24 cellular contexts compared by ENCODE assay signal in genomic region chr15:59051867-59052861, GRCh38. TPM values are rescaled to one million over a fixed set of nuclear protein-coding genes. Genes with fewer than 3 reads are reported as not detected.
DNase-seq lines count a peak whose midpoint lies in the region; ATAC-seq, FAIRE-seq and TF ChIP-seq lines count a peak whose summit lies in the region.
"Had no signal": no experiment of that assay in that cellular context is flagged by ENCODE, and none has a peak within 500 bp of the region (broad histone marks: within the 10 kb centered on the region; RNA-seq: fewer than 3 reads in every experiment).

No MANE protein-coding gene starts in this region.

- RAD21 ChIA-PET in GM12878 (lab: Charles Lee; ENCODE audit: unreplicated experiment), result interaction anchor here (0.7 to 1.3 kb wide), 5 partner anchors 34 to 500 kb away, joined by 3 to 5 read pairs (median 3); partner anchors contain the start of gene RNF111

- ATAC-seq in GM12878 (peak; percentile 45; the same call in 2 of the 3 replicates), natural killer cell (no peak), HG03039 (IDR thresholded peaks at IDR 0.05; ENCODE audit: unreplicated experiment) (no peak)
- ATAC-seq: Right ventricle myocardium inferior; stimulated activated naive CD8-positive, alpha-beta T cell treated with anti-CD3 and anti-CD28 coated beads, Interleukin-15, amount 100 ng/mL, for 72 hours had no signal

- no peak overlapping the region for H3K4me2 ChIP-seq in GM12878 (ENCODE audit: control insufficient read depth, insufficient read depth)

- H2AFZ ChIP-seq in GM12878 (ENCODE audit: control insufficient read depth, low read depth, low read length), result no peak overlapping the region

- H3K36me3 Mint-ChIP-seq in activated CD4-positive, alpha-beta T cell treated with anti-CD3 and anti-CD28 coated beads, Interleukin-2, amount 10 ng/mL, durations not matched to agents 24 days and 14 days (ENCODE audit: low read depth), result peaks cover 49% of the 10 kb centered on the region
- no peaks in the 10 kb centered on the region for H3K36me3 Mint-ChIP-seq in natural killer cell

- no TSS peak for BruUV-seq in GM12878 (replicated peaks; lab: Mats Ljungman, UMichigan)

- in situ Hi-C loops in KBM-7 (cut with MboI; ENCODE audit: low pct_unique_long_range_greater_than_20kb, low sequenced_read_pairs) (no loop called here), GM12878 (cut with MboI) (no loop called here)

- no peaks in the 10 kb centered on the region for H3K9me3 Mint-ChIP-seq in activated CD4-positive, alpha-beta T cell treated with anti-CD3 and anti-CD28 coated beads, Interleukin-2, amount 10 ng/mL, durations not matched to agents 24 days and 14 days
- no peaks in the 10 kb centered on the region for H3K9me3 Mint-ChIP-seq in natural killer cell
- H3K9me3 Mint-ChIP-seq: stimulated activated naive CD8-positive, alpha-beta T cell treated with anti-CD3 and anti-CD28 coated beads, Interleukin-15, amount 100 ng/mL, for 72 hours; type B pancreatic cell had no signal

- no peak for TF ChIP-seq POLR2A in GM12878 (IDR thresholded peaks at IDR 0.05; ENCODE audit: low read depth, low read length)

- POLR2A ChIA-PET in GM12878 (lab: Charles Lee), result interaction anchor here (0.6 to 0.7 kb wide), 5 partner anchors 12 to 187 kb away, joined by 4 to 6 read pairs (median 5); partner anchors contain the start of gene RNF111

- no peak overlapping the region for H3K4me3 ChIP-seq in GM12878

- H3K4me1 ChIP-seq in GM12878 (ENCODE audit: control insufficient read depth, insufficient read depth, low read length), result no peaks in the 10 kb centered on the region

- no peaks in the 10 kb centered on the region; the same call in 1 of the 2 replicates for H4K20me1 ChIP-seq in GM12878 (ENCODE audit: control insufficient read depth, insufficient read depth)

- no peak overlapping the region for H3K27ac ChIP-seq in GM12878 (ENCODE audit: control insufficient read depth, insufficient read depth)
- H3K27ac ChIP-seq: C4-2B had no signal

- peak overlapping the region; percentile 78 for H3K27ac Mint-ChIP-seq in activated CD4-positive, alpha-beta T cell treated with anti-CD3 and anti-CD28 coated beads, Interleukin-2, amount 10 ng/mL, durations not matched to agents 24 days and 14 days
- H3K27ac Mint-ChIP-seq in natural killer cell, result peak overlapping the region; percentile 28 to 47
- H3K27ac Mint-ChIP-seq: type B pancreatic cell had no signal

- 22% methylated on average over 2 of the region's 2 CpGs for WGBS in GM12878 (ENCODE audit: insufficient coverage, insufficient replicate concordance, low lambda C conversion rate, missing lambda C conversion rate)

- TF ChIP-seq CTCF in GM12878 (IDR thresholded peaks at IDR 0.05 in 2 of 3, conservative IDR thresholded peaks at IDR 0.05 in 1 of 3; ENCODE audit: control insufficient read depth in 2 of 3, extremely low read depth in 1 of 3, insufficient read depth in 1 of 3, low read depth in 3 of 3, low read length in 3 of 3), result no peak
- TF ChIP-seq CTCF in natural killer cell (IDR thresholded peaks at IDR 0.05), result no peak

- peaks cover 7% of the 10 kb centered on the region for H3K79me2 ChIP-seq in GM12878 (ENCODE audit: control insufficient read depth, insufficient read depth, low read length)

- peak overlapping the region; percentile 40 for H3K4me3 Mint-ChIP-seq in activated CD4-positive, alpha-beta T cell treated with anti-CD3 and anti-CD28 coated beads, Interleukin-2, amount 10 ng/mL, durations not matched to agents 24 days and 14 days
- H3K4me3 Mint-ChIP-seq in natural killer cell, result peak overlapping the region; percentile 7
- H3K4me3 Mint-ChIP-seq: stimulated activated naive CD8-positive, alpha-beta T cell treated with anti-CD3 and anti-CD28 coated beads, Interleukin-15, amount 100 ng/mL, for 72 hours; type B pancreatic cell had no signal

- CTCF ChIA-PET in GM12878 (lab: Yijun Ruan, JAX), result interaction anchor here (0.8 to 1.9 kb wide), 8 partner anchors 8 to 783 kb away, joined by 3 to 5 read pairs (median 3); no protein-coding TSS in a partner anchor

- H3K9ac ChIP-seq in GM12878 (ENCODE audit: control insufficient read depth, insufficient read depth, low read length), result no peak overlapping the region

- peaks cover 0 to 15% of the 10 kb centered on the region in 2 experiments for H3K36me3 ChIP-seq in GM12878 (ENCODE audit: control insufficient read depth in 2 of 2, insufficient read depth in 2 of 2, low read length in 1 of 2)

- TF ChIP-seq RAD21 in GM12878 (IDR thresholded peaks at IDR 0.05; ENCODE audit: insufficient read depth, low read depth, low read length), result no peak

- peaks cover 19% of the 10 kb centered on the region for H3K4me1 Mint-ChIP-seq in activated CD4-positive, alpha-beta T cell treated with anti-CD3 and anti-CD28 coated beads, Interleukin-2, amount 10 ng/mL, durations not matched to agents 24 days and 14 days
- peaks cover 14 to 18% of the 10 kb centered on the region in 2 donors for H3K4me1 Mint-ChIP-seq in natural killer cell

- TF ChIP-seq EP300 in GM12878 (IDR thresholded peaks at IDR 0.05; ENCODE audit: borderline replicate concordance in 1 of 2, control insufficient read depth in 1 of 2, low read depth in 2 of 2, low read length in 2 of 2), result no peak

- H3K9me3 ChIP-seq in GM12878 (replicated peaks; ENCODE audit: control insufficient read depth, insufficient read depth, low read length), result peaks cover 3% of the 10 kb centered on the region; the same call in 2 of the 3 replicates

- DNase-seq in activated CD4-positive, alpha-beta T cell treated with anti-CD3 and anti-CD28 coated beads, Interleukin-2, amount 10 ng/mL, durations not matched to agents 24 days and 14 days, result peak; percentile 48
- DNase-seq in activated CD4-positive, alpha-beta T cell treated with anti-CD3 and anti-CD28 coated beads for 4 hours, result no peak
- DNase-seq in KBM-7 (peak; percentile 27), GM12878 (ENCODE audit: low read depth, low spot score) (no peak), natural killer cell (no peak), nucleus accumbens (lab: John Stamatoyannopoulos, UW) (no peak)
- DNase-seq in stimulated activated CD4-positive, alpha-beta T cell treated with anti-CD3 and anti-CD28 coated beads, Interleukin-4, amount 100 ng/mL, for 24 hours, result no peak
- DNase-seq: activated CD4-positive, alpha-beta T cell treated with anti-CD3 and anti-CD28 coated beads for 1 hour; activated T-cell treated with anti-CD3 and anti-CD28 coated beads, Interleukin-2, amount 50 U/mL, for 48 hours; amniotic stem cell; central memory CD4-positive, alpha-beta T cell; DMS79 treated with DMSO at 0.1 percent for 48 hours; effector memory CD4-positive, alpha-beta T cell; mesendoderm; MV-4-11; NCI-H2081; NCI-H510A; stimulated activated CD4-positive, alpha-beta T cell treated with anti-CD3 and anti-CD28 coated beads, Interleukin-15, amount 100 ng/mL, for 24 hours; stimulated activated naive CD8-positive, alpha-beta T cell treated with anti-CD3 and anti-CD28 coated beads, Interleukin-15, amount 100 ng/mL, for 72 hours had no signal

- SMC1A ChIA-PET in GM12878 (lab: Charles Lee; ENCODE audit: uncharacterized antibody, unreplicated experiment), result interaction anchor here (1.2 to 1.6 kb wide), 4 partner anchors 10 to 73 kb away, joined by 3 to 4 read pairs (median 4); no protein-coding TSS in a partner anchor

- no peaks in the 10 kb centered on the region for H3K27me3 Mint-ChIP-seq in activated CD4-positive, alpha-beta T cell treated with anti-CD3 and anti-CD28 coated beads, Interleukin-2, amount 10 ng/mL, durations not matched to agents 24 days and 14 days
- no peaks in the 10 kb centered on the region for H3K27me3 Mint-ChIP-seq in natural killer cell (ENCODE audit: low read depth in 2 of 2)
- H3K27me3 Mint-ChIP-seq: stimulated activated naive CD8-positive, alpha-beta T cell treated with anti-CD3 and anti-CD28 coated beads, Interleukin-15, amount 100 ng/mL, for 72 hours; type B pancreatic cell had no signal

- no peaks in the 10 kb centered on the region for H3K27me3 ChIP-seq in GM12878 (replicated peaks in 1 of 2; ENCODE audit: control insufficient read depth in 2 of 2, insufficient read depth in 2 of 2, low read length in 1 of 2)

- intact Hi-C loops in activated CD4-positive, alpha-beta T cell treated with anti-CD3 and anti-CD28 coated beads, Interleukin-2, amount 10 ng/mL, durations not matched to agents 24 days and 14 days (cut with micrococcal nuclease), result no loop called here
- intact Hi-C loops in GM12878 (cut with micrococcal nuclease; ENCODE audit: unreplicated experiment), result no loop called here
- intact Hi-C loops in natural killer cell (cut with micrococcal nuclease), result no loop called here

- FAIRE-seq in GM12878 (lab: Jason Lieb, UNC), result peak; percentile 41
- FAIRE-seq: keratinocyte had no signal

TF ChIP-seq in GM12878, 131 proteins besides CTCF, POLR2A, EP300 and RAD21 (continues in another document):
- peak; percentile 45; the same call in 1 of the 2 replicates for TF ChIP-seq JUNB (IDR thresholded peaks at IDR 0.05)

RNA-seq across cellular contexts. Expression of gene CCNB2, which starts 52.8 kb away (rescaled TPM):
- 38.6 and 39.2 TPM in 2 replicates for total RNA-seq in activated CD4-positive, alpha-beta T cell treated with anti-CD3 and anti-CD28 coated beads, Interleukin-2, amount 10 ng/mL, durations not matched to agents 24 days and 14 days
- total RNA-seq in GM12878 (2013; cell fraction: nucleolus; rRNA removed), result 44.1 and 48.5 TPM in 2 replicates
- total RNA-seq in GM12878 (2014; rRNA removed), result 80.9 and 87.1 TPM in 2 replicates
- 94.8 and 99.8 TPM in 2 replicates for total RNA-seq in GM12878 (2014; rRNA removed; fragmentation: Illumina TruSeq; extraction: Trizol)
- total RNA-seq in GM12878 (2021), result 74.1 and 76.6 TPM in 2 replicates
- polyA plus RNA-seq in GM12878 (2011; ENCODE audit: low read depth), result 55.9 TPM
- polyA plus RNA-seq in GM12878 (2011; rRNA removed), result 97.7 and 133 TPM in 2 replicates
- polyA plus RNA-seq in GM12878 (2011; cell fraction: cytosol; rRNA removed), result 72.7 and 101 TPM in 2 replicates
- 63.2 and 67.5 TPM in 2 replicates for polyA plus RNA-seq in GM12878 (2011; cell fraction: nucleus; rRNA removed)
- polyA plus RNA-seq in GM12878 (2012), result 48.4 and 65.5 TPM in 2 replicates
- polyA plus RNA-seq in GM12878 (2014; fragmentation: Illumina TruSeq; extraction: Trizol), result 102 and 107 TPM in 2 replicates
- polyA plus RNA-seq in GM12878 (2014; fragmentation: Nextera tagmentation; extraction: Ambion mirVana), result 100 to 1,000 TPM; 205 to 211 TPM
- polyA plus RNA-seq in GM12878 (2014; rRNA removed), result 75.1 and 89.1 TPM in 2 replicates
- 100 to 1,000 TPM; 171 to 178 TPM for polyA plus RNA-seq in GM12878 (2016; fragmentation: Nextera tagmentation; extraction: Ambion mirVana)
- 61.9 and 70.4 TPM in 2 replicates for polyA minus RNA-seq in GM12878 (2011; rRNA and poly(A)+ RNA removed)
- 37.6 and 38.6 TPM in 2 replicates for polyA minus RNA-seq in GM12878 (2011; cell fraction: cytosol; rRNA and poly(A)+ RNA removed)
- 33.5 and 52.9 TPM in 2 replicates for polyA minus RNA-seq in GM12878 (2011; cell fraction: nucleus; rRNA and poly(A)+ RNA removed)
- total RNA-seq in natural killer cell, result 1 to 10 TPM in 2 of 3 donors, under 1 TPM in 1; 0.47 to 1.4 (median 1.1) TPM

Comparison
In these comparisons a context has a peak if more than half of its experiments do, and no peak if none do; other contexts are left out.
1. DNase-seq: peak in activated CD4-positive, alpha-beta T cell treated with anti-CD3 and anti-CD28 coated beads, Interleukin-2, amount 10 ng/mL, durations not matched to agents 24 days and 14 days (single experiment) and KBM-7 (single experiment); none in activated CD4-positive, alpha-beta T cell treated with anti-CD3 and anti-CD28 coated beads for 4 hours (0 of 2), GM12878 (single experiment), natural killer cell (single experiment), stimulated activated CD4-positive, alpha-beta T cell treated with anti-CD3 and anti-CD28 coated beads, Interleukin-4, amount 100 ng/mL, for 24 hours (single experiment) and nucleus accumbens (0 of 56).
2. RNA of gene CCNB2, which starts 52.8 kb away (total RNA-seq): 44.1 to 99.8 TPM in GM12878 and 38.6 to 39.2 TPM in activated CD4-positive, alpha-beta T cell treated with anti-CD3 and anti-CD28 coated beads, Interleukin-2, amount 10 ng/mL, durations not matched to agents 24 days and 14 days; 0.47 to 1.4 TPM in natural killer cell; every median in the first group is over 10 times any median in the second.